In genomic region chr17:5832886-5833285, GRCh38 we compare ENCODE assay signal across 12 cellular contexts.
DNase-seq lines count a peak whose midpoint lies in the region; ATAC-seq, FAIRE-seq and TF ChIP-seq lines count a peak whose summit lies in the region.
"Had no signal": no experiment of that assay in that cellular context is flagged by ENCODE, and none has a peak within 500 bp of the region (broad histone marks: within the 10 kb centered on the region; RNA-seq: fewer than 3 reads in every experiment).

No MANE protein-coding gene starts in this region.

- H3K27me3 Mint-ChIP-seq in H9 (ENCODE audit: low read depth) = no peaks in the 10 kb centered on the region

- CTCF ChIA-PET in A549 (lab: Yijun Ruan, JAX) (interaction anchor here (1.3 kb wide), 1 partner anchor 13 kb away, joined by 3 read pairs; no protein-coding TSS in a partner anchor), Panc1 (lab: Charles Lee) (no interaction called here)

- no peaks in the 10 kb centered on the region for H3K27me3 ChIP-seq in H9 (ENCODE audit: insufficient read depth, low read length)
- no peaks in the 10 kb centered on the region for H3K27me3 ChIP-seq in Panc1 (ENCODE audit: control insufficient read depth, insufficient read depth, low read length)
- no peaks in the 10 kb centered on the region for H3K27me3 ChIP-seq in MG63

- no peaks in the 10 kb centered on the region for H4K20me1 ChIP-seq in H9 (ENCODE audit: control insufficient read depth, insufficient read depth, insufficient read length)

- H2AFZ ChIP-seq in H9 (ENCODE audit: low read length) = no peak overlapping the region

- TF ChIP-seq EP300 in A549 (IDR thresholded peaks at IDR 0.05) = no peak

- TF ChIP-seq RAD21 in A549 (conservative IDR thresholded peaks at IDR 0.05 in 1 of 2, IDR thresholded peaks at IDR 0.05 in 1 of 2) = no peak

- no peaks in the 10 kb centered on the region for H3K79me2 ChIP-seq in H9 (ENCODE audit: insufficient read depth, low read length)

- WGBS in A549 (ENCODE audit: missing lambda C conversion rate) = 5% methylated on average over 1 of the region's 1 CpG
- no CpG with 5 or more reads among the region's 1 CpG for WGBS in H9 (ENCODE audit: extremely low coverage, insufficient read length, low lambda C conversion rate)

- H3K9me3 ChIP-seq in A549 (peaks cover 5% of the 10 kb centered on the region; the same call in 2 of the 3 replicates), H9 (ENCODE audit: control insufficient read depth, low read depth, low read length) (no peaks in the 10 kb centered on the region), Panc1 (ENCODE audit: control insufficient read depth, insufficient read depth, low read depth, low read length) (peaks cover 4% of the 10 kb centered on the region; the same call in 1 of the 2 replicates), MG63 (no peaks in the 10 kb centered on the region)
- H3K9me3 ChIP-seq: Caco-2 had no signal

- H3K36me3 ChIP-seq in Panc1 (ENCODE audit: control insufficient read depth, insufficient read depth, low read length) (no peaks in the 10 kb centered on the region; the same call in 1 of the 2 replicates), MG63 (no peaks in the 10 kb centered on the region)

- POLR2A ChIA-PET in A549 (lab: Yijun Ruan, JAX) = no interaction called here
- POLR2A ChIA-PET in Panc1 (lab: Charles Lee) = no interaction called here

- H4K8ac ChIP-seq in H9 (replicated peaks; ENCODE audit: insufficient read length, low read depth, low read length) = no peak overlapping the region

- peaks cover 35% of the 10 kb centered on the region; the same call in 2 of the 3 replicates for H3K4me1 ChIP-seq in A549
- peaks cover 4% of the 10 kb centered on the region; the same call in 1 of the 2 replicates for H3K4me1 ChIP-seq in H9 (ENCODE audit: insufficient read depth, low read length)
- peaks cover 6% of the 10 kb centered on the region; the same call in 1 of the 2 replicates for H3K4me1 ChIP-seq in Panc1 (ENCODE audit: control insufficient read depth, insufficient read depth, low read length)
- H3K4me1 ChIP-seq: Caco-2 had no signal

- H3T11ph ChIP-seq in H9 (ENCODE audit: low read length) = no peak overlapping the region

- H3K4me1 Mint-ChIP-seq in H9 = peaks cover 29 to 39% of the 10 kb centered on the region in 2 experiments

- H2BK5ac ChIP-seq in H9 (ENCODE audit: insufficient read length, low read length) = no peak overlapping the region

- peak overlapping the region; percentile 29 for H2BK120ac ChIP-seq in H9 (ENCODE audit: low read depth, low read length, poor library complexity, severe bottlenecking)

- H3K27ac Mint-ChIP-seq in H9 = peak overlapping the region; percentile 72 to 95 (median 80); a peak in 6 of 7 replicates

- FAIRE-seq in A549 (lab: Jason Lieb, UNC) = peak; percentile 95

- no peaks in the 10 kb centered on the region for H3K23me2 ChIP-seq in H9 (ENCODE audit: insufficient read length, low read depth, low read length, poor library complexity, severe bottlenecking)

- intact Hi-C loops in Panc1 (cut with micrococcal nuclease; ENCODE audit: unreplicated experiment) = no loop called here

- H2BK12ac ChIP-seq in H9 (ENCODE audit: insufficient read length, low read depth, low read length) = no peak overlapping the region

- H3K23ac ChIP-seq in H9 (ENCODE audit: insufficient read length, low read depth, low read length) = no peak overlapping the region

- in situ Hi-C loops in Panc1 (cut with HindIII; ENCODE audit: low pct_unique_long_range_greater_than_20kb, low sequenced_read_pairs) = no loop called here

- peak in 1 of 2 experiments; percentile 63; a peak in 3 of 6 replicates for ATAC-seq in A549
- peak; percentile 88 for ATAC-seq in Panc1
- ATAC-seq: left ventricle myocardium superior had no signal

- no peak for TF ChIP-seq CTCF in A549 (IDR thresholded peaks at IDR 0.05)
- TF ChIP-seq CTCF in H9 (conservative IDR thresholded peaks at IDR 0.05) = no peak
- TF ChIP-seq CTCF in Panc1 (IDR thresholded peaks at IDR 0.05) = no peak
- no peak for TF ChIP-seq CTCF in fibroblast of villous mesenchyme (IDR thresholded peaks at IDR 0.05; ENCODE audit: insufficient read depth, low read depth, low read length)

- H3K27ac ChIP-seq in A549 (no peak overlapping the region), H9 (ENCODE audit: insufficient read length, low read depth, low read length) (no peak overlapping the region), Panc1 (ENCODE audit: low read length) (0 out of 2 replicates have a peak overlapping the region, but pooled peaks have one; percentile 34)

- peak; percentile 62 to 66 for DNase-seq in A549 (ENCODE audit: low read depth in 1 of 2, low spot score in 1 of 2)
- DNase-seq in H9 = peak; percentile 29
- peak; percentile 86 for DNase-seq in Panc1 (ENCODE audit: low read depth, low spot score)
- peak; percentile 56 for DNase-seq in fibroblast of villous mesenchyme (ENCODE audit: low read depth)
- no peak for DNase-seq in NCI-H2171 (lab: John Stamatoyannopoulos, UW)
- no peak for DNase-seq in amniotic stem cell (lab: John Stamatoyannopoulos, UW)
- no peak for DNase-seq in MG63
- no peak for DNase-seq in stimulated activated CD4-positive, alpha-beta T cell treated with anti-CD3 and anti-CD28 coated beads, Interleukin-1b, Interleukin-23, amount 100 ng/mL, for 48 hours
- DNase-seq: activated CD4-positive, alpha-beta T cell treated with anti-CD3 and anti-CD28 coated beads for 4 hours; Caco-2; cerebellar nuclear complex; left ventricle myocardium superior had no signal

- no peak overlapping the region for H3K56ac ChIP-seq in H9 (ENCODE audit: insufficient read length, low read depth, low read length)

- no peak overlapping the region for H2BK15ac ChIP-seq in H9 (ENCODE audit: low read depth, low read length)

- H3K4me2 ChIP-seq in A549 (peak overlapping the region; percentile 19), H9 (ENCODE audit: insufficient read depth, insufficient read length, low read length) (no peak overlapping the region)

- H3K4me3 ChIP-seq in A549 (no peak overlapping the region), Panc1 (ENCODE audit: low read depth in 2 of 2, low read length in 2 of 2) (no peak overlapping the region), fibroblast of villous mesenchyme (ENCODE audit: low read depth, low read length) (no peak overlapping the region), MG63 (no peak overlapping the region)

- peak overlapping the region in 1 of 2 experiments; percentile 35; a peak in 2 of 5 replicates for H3K4me3 Mint-ChIP-seq in H9

- TF ChIP-seq POLR2A in A549 (IDR thresholded peaks at IDR 0.05; ENCODE audit: low read length) = no peak

- H3K14ac ChIP-seq in H9 (ENCODE audit: insufficient read depth, low read length) = no peak overlapping the region

- no peak overlapping the region for H3K9ac ChIP-seq in H9 (ENCODE audit: extremely low read depth, insufficient read length, low read length)

- no peak overlapping the region for H2AK5ac ChIP-seq in H9 (ENCODE audit: insufficient read length, low read length)

- no peak overlapping the region for H3K4ac ChIP-seq in H9 (ENCODE audit: low read depth, low read length)

- H4K5ac ChIP-seq in H9 (ENCODE audit: insufficient read length, low read depth, low read length) = no peak overlapping the region

- H2BK20ac ChIP-seq in H9 (ENCODE audit: low read depth, low read length, poor library complexity, severe bottlenecking) = no peak overlapping the region

- H3K9me3 Mint-ChIP-seq in H9 = no peaks in the 10 kb centered on the region

- no peak overlapping the region for H4K91ac ChIP-seq in H9 (ENCODE audit: insufficient read length, low read depth, low read length)

- H3K18ac ChIP-seq in H9 (ENCODE audit: insufficient read length, low read depth, low read length) = no peak overlapping the region

- H3K36me3 Mint-ChIP-seq in H9 (ENCODE audit: insufficient read depth in 1 of 3, low read depth in 3 of 3) = no peaks in the 10 kb centered on the region; a peak in 1 of 7 replicates

- H3K79me1 ChIP-seq in H9 (ENCODE audit: insufficient read depth, low read depth, low read length, poor library complexity, severe bottlenecking) = no peaks in the 10 kb centered on the region

- no TSS peak for BruUV-seq in Panc1 (replicated peaks; lab: Mats Ljungman, UMichigan)

TF ChIP-seq in A549, 52 proteins besides CTCF, POLR2A, EP300 and RAD21:
- TF ChIP-seq, protein P1, sequence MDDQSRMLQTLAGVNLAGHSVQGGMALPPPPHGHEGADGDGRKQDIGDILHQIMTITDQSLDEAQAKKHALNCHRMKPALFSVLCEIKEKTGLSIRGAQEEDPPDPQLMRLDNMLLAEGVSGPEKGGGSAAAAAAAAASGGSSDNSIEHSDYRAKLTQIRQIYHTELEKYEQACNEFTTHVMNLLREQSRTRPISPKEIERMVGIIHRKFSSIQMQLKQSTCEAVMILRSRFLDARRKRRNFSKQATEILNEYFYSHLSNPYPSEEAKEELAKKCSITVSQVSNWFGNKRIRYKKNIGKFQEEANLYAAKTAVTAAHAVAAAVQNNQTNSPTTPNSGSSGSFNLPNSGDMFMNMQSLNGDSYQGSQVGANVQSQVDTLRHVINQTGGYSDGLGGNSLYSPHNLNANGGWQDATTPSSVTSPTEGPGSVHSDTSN (IDR thresholded peaks at IDR 0.05) = no peak
- TF ChIP-seq FOSL2 (IDR thresholded peaks at IDR 0.05) = no peak
- TF ChIP-seq FOSL2 (CRISPR knock-in tag; IDR thresholded peaks at IDR 0.05) = peak; percentile 38; the same call in 1 of the 2 replicates

Comparison
In these comparisons a context has a peak if more than half of its experiments do, and no peak if none do; other contexts are left out.
1. DNase-seq: peak in A549 (2 of 2), H9 (single experiment), Panc1 (single experiment) and fibroblast of villous mesenchyme (single experiment); none in NCI-H2171 (single experiment), amniotic stem cell (single experiment), MG63 (single experiment) and stimulated activated CD4-positive, alpha-beta T cell treated with anti-CD3 and anti-CD28 coated beads, Interleukin-1b, Interleukin-23, amount 100 ng/mL, for 48 hours (single experiment).